Comparison of ENCODE assay signal across 1 cellular context in the genomic region with DNA sequence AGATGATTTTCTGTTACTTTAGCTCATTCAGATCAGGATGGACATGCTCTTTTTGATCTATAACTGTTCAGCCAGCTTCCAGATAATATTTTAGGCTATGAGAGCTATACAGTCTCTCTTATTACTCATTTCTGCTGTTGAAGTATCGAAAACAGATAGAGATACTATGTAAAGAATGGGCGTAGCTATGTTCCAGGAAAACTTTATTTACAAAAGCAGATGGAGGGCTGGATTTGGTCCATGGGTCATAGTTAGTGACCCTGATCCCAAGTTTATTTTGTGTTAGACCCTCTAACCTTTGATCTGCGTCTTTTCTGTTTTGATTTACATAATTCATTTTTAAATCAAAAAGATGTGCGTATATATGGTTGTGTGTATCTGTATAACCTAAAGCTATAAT.
TF ChIP-seq lines count a peak whose summit lies in the region.

No MANE protein-coding gene starts in this region.

TF ChIP-seq in WTC11, 78 proteins besides CTCF, POLR2A, EP300 and RAD21 (continued from another document):
- TF ChIP-seq, protein P1, sequence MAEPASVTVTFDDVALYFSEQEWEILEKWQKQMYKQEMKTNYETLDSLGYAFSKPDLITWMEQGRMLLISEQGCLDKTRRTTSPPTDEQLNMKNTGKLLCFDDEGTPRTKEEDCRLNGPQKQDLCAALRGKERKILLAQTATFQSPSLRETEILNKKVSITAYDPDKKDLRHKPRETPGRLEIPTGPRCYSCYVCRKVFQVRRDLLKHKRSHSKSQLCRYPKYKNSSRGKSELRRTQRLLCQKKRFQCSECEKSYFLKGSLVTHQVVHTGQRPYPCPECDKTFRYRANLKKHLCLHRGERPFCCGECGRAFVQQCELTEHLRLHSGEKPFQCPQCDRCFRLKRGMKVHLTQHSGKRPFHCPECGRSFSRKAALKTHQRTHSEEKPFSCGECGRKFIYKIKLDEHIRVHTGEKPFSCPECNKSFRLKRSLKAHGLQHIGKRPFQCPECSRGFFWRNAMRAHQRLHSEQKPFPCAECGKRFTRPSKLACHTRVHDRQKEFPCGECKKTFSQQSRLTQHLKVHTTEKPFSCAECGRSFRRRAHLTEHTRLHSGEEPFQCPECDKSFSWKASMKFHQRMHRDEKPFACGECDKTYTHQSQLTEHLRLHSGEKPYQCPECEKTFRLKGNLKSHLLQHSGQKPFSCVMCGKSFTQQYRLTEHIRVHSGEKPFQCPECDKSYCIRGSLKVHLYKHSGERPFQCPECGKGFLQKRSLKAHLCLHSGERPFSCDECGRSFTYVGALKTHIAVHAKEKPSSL (CRISPR knock-in tag; conservative IDR thresholded peaks at IDR 0.05) = no peak
- TF ChIP-seq CREM (CRISPR knock-in tag; IDR thresholded peaks at IDR 0.05) (no peak), ZNF416 (CRISPR knock-in tag; IDR thresholded peaks at IDR 0.05) (no peak), NR2C2 (CRISPR knock-in tag; IDR thresholded peaks at IDR 0.05) (no peak)
- TF ChIP-seq, protein P2, sequence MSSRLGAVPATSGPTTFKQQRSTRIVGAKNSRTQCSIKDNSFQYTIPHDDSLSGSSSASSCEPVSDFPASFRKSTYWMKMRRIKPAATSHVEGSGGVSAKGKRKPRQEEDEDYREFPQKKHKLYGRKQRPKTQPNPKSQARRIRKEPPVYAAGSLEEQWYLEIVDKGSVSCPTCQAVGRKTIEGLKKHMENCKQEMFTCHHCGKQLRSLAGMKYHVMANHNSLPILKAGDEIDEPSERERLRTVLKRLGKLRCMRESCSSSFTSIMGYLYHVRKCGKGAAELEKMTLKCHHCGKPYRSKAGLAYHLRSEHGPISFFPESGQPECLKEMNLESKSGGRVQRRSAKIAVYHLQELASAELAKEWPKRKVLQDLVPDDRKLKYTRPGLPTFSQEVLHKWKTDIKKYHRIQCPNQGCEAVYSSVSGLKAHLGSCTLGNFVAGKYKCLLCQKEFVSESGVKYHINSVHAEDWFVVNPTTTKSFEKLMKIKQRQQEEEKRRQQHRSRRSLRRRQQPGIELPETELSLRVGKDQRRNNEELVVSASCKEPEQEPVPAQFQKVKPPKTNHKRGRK (CRISPR knock-in tag; IDR thresholded peaks at IDR 0.05; ENCODE audit: borderline replicate concordance) = no peak
